ENCODE assay signal across 8 cellular contexts in the genomic region with DNA sequence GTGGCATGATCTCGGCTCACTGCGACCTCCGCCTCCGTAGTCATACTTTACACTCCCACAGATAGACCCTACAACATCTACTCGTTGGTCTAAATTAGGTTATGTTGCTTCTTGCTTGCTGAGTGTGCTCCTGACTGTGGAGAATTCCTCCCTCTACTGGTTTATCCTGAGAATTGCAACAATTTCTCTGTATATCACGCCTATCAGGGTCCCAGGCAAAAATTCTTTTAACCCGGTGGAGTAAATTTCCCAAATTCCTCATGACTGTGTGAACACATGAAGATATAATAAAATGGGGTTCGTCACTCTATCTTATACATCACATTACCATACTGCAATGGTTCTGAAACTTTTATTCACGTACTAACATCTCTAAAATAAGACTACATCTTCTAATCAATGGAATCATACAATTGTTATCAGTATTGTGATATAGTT.
A peak's percentile ranks its signal among the peaks of the same experiment; 100 is the strongest.
DNase-seq lines count a peak whose midpoint lies in the region; ATAC-seq and TF ChIP-seq lines count a peak whose summit lies in the region.

No MANE protein-coding gene starts in this region.

- peak; percentile 86 for TF ChIP-seq CTCF in MCF 10A (IDR thresholded peaks at IDR 0.05; ENCODE audit: unreplicated experiment)
- TF ChIP-seq CTCF in type B pancreatic cell (conservative IDR thresholded peaks at IDR 0.05) = peak; percentile 86

- no peak overlapping the region for H3K4me3 Mint-ChIP-seq in MCF 10A (ENCODE audit: unreplicated experiment)
- no peak overlapping the region for H3K4me3 Mint-ChIP-seq in type B pancreatic cell

- no peaks in the 10 kb centered on the region for H3K4me1 Mint-ChIP-seq in MCF 10A (ENCODE audit: insufficient read depth, unreplicated experiment)
- H3K4me1 Mint-ChIP-seq in type B pancreatic cell (ENCODE audit: unreplicated experiment) = peaks cover 10% of the 10 kb centered on the region

- POLR2A ChIA-PET in MCF 10A (lab: Yijun Ruan, JAX) = interaction anchor here (0.6 kb wide), 1 partner anchor 511 kb away, joined by 3 read pairs; no protein-coding TSS in a partner anchor

- H3K27ac Mint-ChIP-seq in MCF 10A (ENCODE audit: low read depth, unreplicated experiment) (no peak overlapping the region), type B pancreatic cell (no peak overlapping the region)

- intact Hi-C loops in MCF 10A (cut with micrococcal nuclease) = loop anchor here (1.0 to 10.0 kb wide), 7 partner anchors 109 to 714 kb away; partner anchors contain the start of gene TACR1

- H3K9me3 Mint-ChIP-seq in MCF 10A (ENCODE audit: unreplicated experiment) = no peaks in the 10 kb centered on the region
- no peaks in the 10 kb centered on the region for H3K9me3 Mint-ChIP-seq in type B pancreatic cell

- H3K27me3 Mint-ChIP-seq in MCF 10A (ENCODE audit: insufficient read depth, unreplicated experiment) (peaks cover 100% of the 10 kb centered on the region), type B pancreatic cell (no peaks in the 10 kb centered on the region)

- no peaks in the 10 kb centered on the region for H3K36me3 Mint-ChIP-seq in MCF 10A (ENCODE audit: insufficient read depth, unreplicated experiment)
- H3K36me3 Mint-ChIP-seq in type B pancreatic cell = no peaks in the 10 kb centered on the region

- BruUV-seq in MCF 10A (replicated peaks; lab: Mats Ljungman, UMichigan) = no TSS peak

- CTCF ChIA-PET in MCF 10A (lab: Yijun Ruan, JAX) = interaction anchor here (0.8 to 6.2 kb wide), 10 partner anchors 9 to 665 kb away, joined by 3 to 66 read pairs (median 4); no protein-coding TSS in a partner anchor

- peak; percentile 94 for ATAC-seq in GM18909 (IDR thresholded peaks at IDR 0.05; ENCODE audit: poor library complexity, unreplicated experiment)
- ATAC-seq in HG03439 (IDR thresholded peaks at IDR 0.05; ENCODE audit: unreplicated experiment) = peak; percentile 76
- no peak for ATAC-seq in GM21528 (IDR thresholded peaks at IDR 0.05; ENCODE audit: low FRiP score, unreplicated experiment)

- DNase-seq in COR-L47 (lab: John Stamatoyannopoulos, UW) (peak; percentile 31), NCI-H774 (lab: John Stamatoyannopoulos, UW) (peak; percentile 22), MCF 10A (ENCODE audit: unreplicated experiment) (peak; percentile 58), kidney tubule cell (ENCODE audit: low spot score) (peak; percentile 61), type B pancreatic cell (ENCODE audit: extremely low spot score, unreplicated experiment) (no peak)
